6 cellular contexts compared by ENCODE assay signal in genomic region chr11:64359712-64360402, GRCh38. TPM values are rescaled to one million over a fixed set of nuclear protein-coding genes. Genes with fewer than 3 reads are reported as not detected.
DNase-seq lines count a peak whose midpoint lies in the region; ATAC-seq and TF ChIP-seq lines count a peak whose summit lies in the region.

No MANE protein-coding gene starts in this region.

- peaks cover 0 to 46% (median 6%) of the 10 kb centered on the region in 3 donors for H3K36me3 ChIP-seq in tibial nerve

- peak overlapping the region; percentile 89 for H3K4me3 ChIP-seq in GM12875 (ENCODE audit: low read depth, low read length)
- H3K4me3 ChIP-seq in iPS-11a (ENCODE audit: low read depth, low read length) = peak overlapping the region; percentile 74
- peak overlapping the region; percentile 73 to 93 (median 82) for H3K4me3 ChIP-seq in tibial nerve

- no peak for ATAC-seq in WTC11

- no peaks in the 10 kb centered on the region for H3K9me3 ChIP-seq in tibial nerve

- H3K4me1 ChIP-seq in tibial nerve = peaks cover 0 to 42% (median 27%) of the 10 kb centered on the region in 4 donors

- H3K27me3 ChIP-seq in tibial nerve = no peaks in the 10 kb centered on the region

- POLR2A ChIA-PET in WTC11 (lab: Charles Lee) = no interaction called here

- peak; percentile 36; the same call in 1 of the 2 replicates for TF ChIP-seq CTCF in GM12875 (IDR thresholded peaks at IDR 0.05; ENCODE audit: borderline replicate concordance, insufficient read depth, low read depth, low read length)
- no peak for TF ChIP-seq CTCF in WTC11 (IDR thresholded peaks at IDR 0.05)
- TF ChIP-seq CTCF in tibial nerve (IDR thresholded peaks at IDR 0.05) = no peak

- WGBS in tibial nerve, 2 donors = 59 to 65% methylated on average over 33 to 34 of the region's 35 CpGs

- peaks cover 21% of the 10 kb centered on the region for H3K36me3 Mint-ChIP-seq in WTC11

- TF ChIP-seq EP300 in tibial nerve (IDR thresholded peaks at IDR 0.05) = no peak

- H3K27ac ChIP-seq in tibial nerve = peak overlapping the region; percentile 84 to 93 (median 85)

- DNase-seq in WTC11 (ENCODE audit: low spot score) (peak; percentile 43), tibial nerve (ENCODE audit: low spot score in 2 of 2) (no peak), foreskin melanocyte (no peak), NCI-H524 (lab: John Stamatoyannopoulos, UW) (no peak)

- H3K4me3 Mint-ChIP-seq in WTC11 = peak overlapping the region; percentile 80

- H3K9me3 Mint-ChIP-seq in WTC11 = no peaks in the 10 kb centered on the region

- CTCF ChIA-PET in WTC11 (lab: Charles Lee) = interaction anchor here (0.9 to 2.6 kb wide), 14 partner anchors 11 to 367 kb away, joined by 3 to 20 read pairs (median 5); partner anchors contain the start of gene PRDX5

- H3K4me1 Mint-ChIP-seq in WTC11 = peaks cover 26% of the 10 kb centered on the region

- no peak for TF ChIP-seq POLR2A in tibial nerve (IDR thresholded peaks at IDR 0.05)

- peak overlapping the region; percentile 50 for H3K27ac Mint-ChIP-seq in WTC11

- H3K27me3 Mint-ChIP-seq in WTC11 (ENCODE audit: low read depth) = no peaks in the 10 kb centered on the region

TF ChIP-seq in WTC11, 78 proteins besides CTCF, POLR2A, EP300 and RAD21:
- TF ChIP-seq NFATC4 (CRISPR knock-in tag; IDR thresholded peaks at IDR 0.05) (no peak), RELA (CRISPR knock-in tag; IDR thresholded peaks at IDR 0.05; ENCODE audit: borderline replicate concordance) (no peak), ZBTB43 (CRISPR knock-in tag; IDR thresholded peaks at IDR 0.05) (0 out of 2 replicates have a peak, but pooled peaks have one; percentile 65), ETV6 (CRISPR knock-in tag; IDR thresholded peaks at IDR 0.05) (no peak), ELF4 (CRISPR knock-in tag; IDR thresholded peaks at IDR 0.05; ENCODE audit: low read depth) (no peak), NR2C2 (CRISPR knock-in tag; IDR thresholded peaks at IDR 0.05) (no peak)

RNA-seq across cellular contexts. Expression of gene RPS6KA4, which starts 0.9 kb away (rescaled TPM):
- total RNA-seq in WTC11 (2021) (16.8 to 18.3 TPM (median 18.3 TPM) in 3 replicates), tibial nerve (10 to 100 TPM; 23.7 to 34.3 (median 26.2) TPM)

RNA-seq across cellular contexts. Expression of gene CCDC88B, which starts 19.9 kb away (rescaled TPM):
- total RNA-seq in WTC11 (2021) (17.0 to 22.0 TPM (median 19.9 TPM) in 3 replicates), tibial nerve (10 to 100 TPM in 3 of 4 donors, 1 to 10 TPM in 1; 6.9 to 48.0 (median 14.4) TPM)

RNA-seq across cellular contexts. Expression of gene PRDX5, which starts 41.9 kb away (rescaled TPM):
- 255 to 293 TPM (median 282 TPM) in 3 replicates for total RNA-seq in WTC11 (2021)
- total RNA-seq in tibial nerve = 100 to 1,000 TPM; 142 to 246 (median 204) TPM

RNA-seq across cellular contexts. Expression of gene TRMT112, which starts 42.5 kb away (rescaled TPM):
- total RNA-seq in WTC11 (2021) = 285 to 321 TPM (median 314 TPM) in 3 replicates
- 100 to 1,000 TPM; 290 to 381 (median 327) TPM for total RNA-seq in tibial nerve

RNA-seq across cellular contexts. Expression of gene ESRRA, which starts 54.5 kb away (rescaled TPM):
- total RNA-seq in WTC11 (2021) (56.3 to 81.9 TPM (median 59.1 TPM) in 3 replicates), tibial nerve (10 to 100 TPM; 26.0 to 39.3 (median 28.7) TPM)
